ENCODE assay signal across 8 cellular contexts in the genomic region with DNA sequence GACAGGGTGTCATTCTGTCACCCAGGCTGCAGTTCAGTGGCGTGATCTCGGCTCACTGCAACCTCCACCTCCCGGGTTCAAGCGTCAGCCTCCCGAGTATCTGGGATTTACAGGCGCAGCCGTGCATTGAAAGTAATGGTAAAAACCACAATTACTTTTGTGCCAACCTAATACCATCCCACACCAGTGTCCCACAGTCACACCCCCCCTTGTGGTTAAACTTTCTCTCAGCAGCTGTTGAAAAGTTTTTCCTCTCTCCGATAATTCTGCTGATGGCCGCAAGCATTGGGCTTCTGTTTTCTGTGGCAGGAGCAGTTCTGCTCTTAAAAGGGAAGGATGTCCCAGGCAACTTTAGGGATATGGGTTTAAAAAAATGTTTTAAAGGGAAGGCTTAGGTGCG. TPM values are rescaled to one million over a fixed set of nuclear protein-coding genes. Genes with fewer than 3 reads are reported as not detected.
DNase-seq lines count a peak whose midpoint lies in the region; ATAC-seq and TF ChIP-seq lines count a peak whose summit lies in the region.

No MANE protein-coding gene starts in this region.

- H3K9me3 ChIP-seq in sigmoid colon = no peaks in the 10 kb centered on the region

- no peak for ATAC-seq in GM19452 (IDR thresholded peaks at IDR 0.05; ENCODE audit: unreplicated experiment)

- intact Hi-C loops in sigmoid colon (cut with DNase I) = no loop called here

- no peaks in the 10 kb centered on the region for H3K36me3 ChIP-seq in sigmoid colon

- DNase-seq in AG08395 (ENCODE audit: low spot score) (peak; percentile 78), GM13977 (ENCODE audit: low spot score) (no peak), SIG-M5 (lab: John Stamatoyannopoulos, UW) (peak; percentile 6), fibroblast of mammary gland (ENCODE audit: low read depth) (peak; percentile 54), sigmoid colon (peak; percentile 61), NCI-H526 treated with DMSO at 0.1 percent for 48 hours (lab: John Stamatoyannopoulos, UW) (no peak), DMS153 (lab: John Stamatoyannopoulos, UW) (no peak)

- TF ChIP-seq CTCF in GM13977 (IDR thresholded peaks at IDR 0.05; ENCODE audit: extremely low read depth, insufficient read depth, missing control alignments) (peak; percentile 52), fibroblast of mammary gland (conservative IDR thresholded peaks at IDR 0.05; ENCODE audit: control insufficient read depth, insufficient read depth, low read depth, low read length) (peak; percentile 61), sigmoid colon (IDR thresholded peaks at IDR 0.05) (peak in 3 of 4 experiments; percentile 21 to 36 (median 31))

- H3K4me3 ChIP-seq in fibroblast of mammary gland (ENCODE audit: control insufficient read depth, low read depth, low read length) = no peak overlapping the region
- H3K4me3 ChIP-seq in sigmoid colon = no peak overlapping the region

- no peak for TF ChIP-seq EP300 in sigmoid colon (IDR thresholded peaks at IDR 0.05)

- 6 to 38% methylated on average over 10 of the region's 10 CpGs for WGBS in sigmoid colon, 2 donors

- H3K4me1 ChIP-seq in sigmoid colon = peaks cover 0 to 5% (median 2%) of the 10 kb centered on the region in 4 donors

- no peaks in the 10 kb centered on the region for H3K27me3 ChIP-seq in sigmoid colon

- in situ Hi-C loops in GM13977 (cut with MboI; ENCODE audit: low pct_unique_long_range_greater_than_20kb, low sequenced_read_pairs, unreplicated experiment) = no loop called here

- no peak for TF ChIP-seq POLR2A in sigmoid colon (IDR thresholded peaks at IDR 0.05)

- H3K27ac ChIP-seq in sigmoid colon = no peak overlapping the region

RNA-seq across cellular contexts. Expression of a gene that starts 6.6 kb away (rescaled TPM):
- 10 to 100 TPM in 1 of 4 donors, 1 to 10 TPM in 3; 2.5 to 13.0 (median 4.4) TPM for total RNA-seq in sigmoid colon
- polyA plus RNA-seq in sigmoid colon = 10 to 100 TPM in 2 of 3 donors, 1 to 10 TPM in 1; 4.8 to 31.1 (median 16.2) TPM

RNA-seq across cellular contexts. Expression of a gene that starts 29.0 kb away (rescaled TPM):
- 100 to 1,000 TPM; 201 to 274 (median 228) TPM for total RNA-seq in sigmoid colon
- polyA plus RNA-seq in sigmoid colon = 100 to 1,000 TPM; 196 to 258 (median 224) TPM

RNA-seq across cellular contexts. Expression of a gene that starts 51.0 kb away (rescaled TPM):
- 10 to 100 TPM in 3 of 4 donors, 1 to 10 TPM in 1; 3.3 to 17.8 (median 14.8) TPM for total RNA-seq in sigmoid colon
- 10 to 100 TPM; 18.0 to 30.0 (median 22.2) TPM for polyA plus RNA-seq in sigmoid colon

Comparison
In these comparisons a context has a peak if more than half of its experiments do, and no peak if none do; other contexts are left out.
1. DNase-seq: peak in AG08395 (single experiment), SIG-M5 (single experiment), fibroblast of mammary gland (single experiment) and sigmoid colon (single experiment); none in GM13977 (single experiment), NCI-H526 treated with DMSO at 0.1 percent for 48 hours (single experiment) and DMS153 (single experiment).
2. Peak in every context shown above with its lines, with median percentiles within 50 percentile points of each other: CTCF ChIP-seq.